In the genomic region with DNA sequence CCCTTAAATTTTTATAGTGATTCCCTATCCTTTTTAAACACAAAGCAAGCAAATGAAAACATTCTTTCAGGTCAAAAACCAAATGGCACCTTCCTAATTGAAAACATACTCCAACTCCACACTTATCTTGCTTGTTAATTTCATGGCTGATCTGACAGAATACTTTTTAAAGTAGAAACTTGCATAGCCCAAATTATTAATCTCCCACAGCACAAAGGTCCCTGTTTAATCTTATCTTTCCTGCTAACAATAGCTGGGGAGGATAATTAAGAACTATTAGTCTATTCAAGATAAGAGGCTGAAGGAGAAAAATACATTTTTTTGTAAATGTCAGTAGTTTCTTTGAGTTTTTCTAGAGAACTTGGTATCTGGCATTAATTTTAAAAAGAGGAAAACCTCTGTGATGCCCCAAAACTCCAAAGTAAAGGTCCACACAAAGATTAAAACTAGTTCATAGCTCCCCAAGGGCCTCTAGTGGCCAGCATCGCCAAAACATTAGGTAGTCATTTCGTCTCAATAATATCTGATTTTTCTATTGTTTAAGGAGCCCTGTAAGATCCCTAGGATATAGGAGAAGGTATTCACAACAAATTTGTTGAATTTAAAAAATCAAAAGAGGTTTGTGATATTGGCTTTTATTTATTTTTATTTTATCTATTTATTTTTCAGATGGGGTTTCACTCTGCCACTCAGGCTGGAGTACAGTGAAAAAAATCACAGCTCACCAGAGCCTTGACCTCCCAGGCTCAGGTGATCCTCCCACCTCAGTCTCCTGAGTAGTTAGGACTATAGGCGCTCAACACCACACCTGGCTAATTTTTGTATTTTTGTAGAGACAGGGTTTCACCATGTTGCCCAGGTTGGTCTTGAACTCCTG, we compare ENCODE assay signal across 8 cellular contexts. TPM values are rescaled to one million over a fixed set of nuclear protein-coding genes. Genes with fewer than 3 reads are reported as not detected.
DNase-seq lines count a peak whose midpoint lies in the region; ATAC-seq and TF ChIP-seq lines count a peak whose summit lies in the region.

No MANE protein-coding gene starts in this region.

- TF ChIP-seq CTCF in LNCaP clone FGC (IDR thresholded peaks at IDR 0.05; ENCODE audit: control insufficient read depth, extremely low read depth, insufficient read depth) = peak; percentile 71

- peaks cover 6% of the 10 kb centered on the region for H3K4me1 Mint-ChIP-seq in activated CD4-positive, alpha-beta T cell treated with anti-CD3 and anti-CD28 coated beads for 36 hours
- peaks cover 6 to 9% of the 10 kb centered on the region in 2 donors for H3K4me1 Mint-ChIP-seq in natural killer cell treated with Interleukin-12 subunit alpha and Interleukin-12 subunit beta and Interleukin-15 and Interleukin-18, amount 100 ng/mL, for 72 hours (ENCODE audit: low read depth in 2 of 2)

- peak; percentile 64 for ATAC-seq in activated CD4-positive, alpha-beta T cell treated with anti-CD3 and anti-CD28 coated beads for 36 hours
- ATAC-seq in natural killer cell treated with Interleukin-12 subunit alpha and Interleukin-12 subunit beta and Interleukin-15 and Interleukin-18, amount 100 ng/mL, for 72 hours = peak in 1 of 2 donors; percentile 57
- no peak for ATAC-seq in HG02938 (IDR thresholded peaks at IDR 0.05; ENCODE audit: unreplicated experiment)

- no peak overlapping the region for H3K4me3 ChIP-seq in LNCaP clone FGC (ENCODE audit: low read depth, low read length)

- DNase-seq in NCI-H2227 (lab: John Stamatoyannopoulos, UW; ENCODE audit: unreplicated experiment) (peak; percentile 14), NCI-H2227 treated with DMSO at 0.1 percent for 48 hours (lab: John Stamatoyannopoulos, UW) (no peak), LNCaP clone FGC (ENCODE audit: low read depth) (no peak), epidermal melanocyte (ENCODE audit: insufficient read length, low spot score) (peak; percentile 55), GF-D8 (lab: John Stamatoyannopoulos, UW) (no peak)
- DNase-seq in activated CD4-positive, alpha-beta T cell treated with anti-CD3 and anti-CD28 coated beads for 36 hours = peak; percentile 64
- DNase-seq in natural killer cell treated with Interleukin-12 subunit alpha and Interleukin-12 subunit beta and Interleukin-15 and Interleukin-18, amount 100 ng/mL, for 72 hours (ENCODE audit: low spot score) = no peak

- intact Hi-C loops in activated CD4-positive, alpha-beta T cell treated with anti-CD3 and anti-CD28 coated beads for 36 hours (cut with DNase I, micrococcal nuclease) = loop anchor here (1.0 to 5.0 kb wide), 5 partner anchors 156 to 626 kb away; no protein-coding TSS in a partner anchor

- H3K27ac Mint-ChIP-seq in activated CD4-positive, alpha-beta T cell treated with anti-CD3 and anti-CD28 coated beads for 36 hours = peak overlapping the region; percentile 65
- H3K27ac Mint-ChIP-seq in natural killer cell treated with Interleukin-12 subunit alpha and Interleukin-12 subunit beta and Interleukin-15 and Interleukin-18, amount 100 ng/mL, for 72 hours = peak overlapping the region; percentile 9 to 78

- POLR2A ChIA-PET in activated CD4-positive, alpha-beta T cell treated with anti-CD3 and anti-CD28 coated beads for 36 hours (lab: Charles Lee) = no interaction called here

- H3K4me3 Mint-ChIP-seq in activated CD4-positive, alpha-beta T cell treated with anti-CD3 and anti-CD28 coated beads for 36 hours = no peak overlapping the region
- no peak overlapping the region for H3K4me3 Mint-ChIP-seq in natural killer cell treated with Interleukin-12 subunit alpha and Interleukin-12 subunit beta and Interleukin-15 and Interleukin-18, amount 100 ng/mL, for 72 hours

- no peaks in the 10 kb centered on the region for H3K27me3 Mint-ChIP-seq in activated CD4-positive, alpha-beta T cell treated with anti-CD3 and anti-CD28 coated beads for 36 hours
- H3K27me3 Mint-ChIP-seq in natural killer cell treated with Interleukin-12 subunit alpha and Interleukin-12 subunit beta and Interleukin-15 and Interleukin-18, amount 100 ng/mL, for 72 hours = peaks cover 0 to 6% of the 10 kb centered on the region in 2 donors

- H3K9me3 Mint-ChIP-seq in activated CD4-positive, alpha-beta T cell treated with anti-CD3 and anti-CD28 coated beads for 36 hours (ENCODE audit: low read depth) = no peaks in the 10 kb centered on the region
- H3K9me3 Mint-ChIP-seq in natural killer cell treated with Interleukin-12 subunit alpha and Interleukin-12 subunit beta and Interleukin-15 and Interleukin-18, amount 100 ng/mL, for 72 hours = no peaks in the 10 kb centered on the region

- CTCF ChIA-PET in activated CD4-positive, alpha-beta T cell treated with anti-CD3 and anti-CD28 coated beads for 36 hours (lab: Charles Lee) = interaction anchor here (0.6 to 3.2 kb wide), 24 partner anchors 10 to 599 kb away, joined by 3 to 16 read pairs (median 4); a partner anchor contains a TSS

- H3K36me3 Mint-ChIP-seq in activated CD4-positive, alpha-beta T cell treated with anti-CD3 and anti-CD28 coated beads for 36 hours (ENCODE audit: low read depth) = no peaks in the 10 kb centered on the region
- no peaks in the 10 kb centered on the region for H3K36me3 Mint-ChIP-seq in natural killer cell treated with Interleukin-12 subunit alpha and Interleukin-12 subunit beta and Interleukin-15 and Interleukin-18, amount 100 ng/mL, for 72 hours

RNA-seq across cellular contexts. Expression of a gene that starts 14.7 kb away (rescaled TPM):
- 1 to 10 TPM; 2.5 to 2.7 TPM for total RNA-seq in activated CD4-positive, alpha-beta T cell treated with anti-CD3 and anti-CD28 coated beads for 36 hours
- total RNA-seq in natural killer cell treated with Interleukin-12 subunit alpha and Interleukin-12 subunit beta and Interleukin-15 and Interleukin-18, amount 100 ng/mL, for 72 hours = 1 to 10 TPM in 1 of 2 donors, under 1 TPM in 1; 0.48 to 1.0 TPM

RNA-seq across cellular contexts. Expression of a gene that starts 15.0 kb away (rescaled TPM):
- 10 to 100 TPM; 26.1 to 36.0 TPM for total RNA-seq in activated CD4-positive, alpha-beta T cell treated with anti-CD3 and anti-CD28 coated beads for 36 hours
- 10 to 100 TPM; 30.3 to 32.4 TPM for total RNA-seq in natural killer cell treated with Interleukin-12 subunit alpha and Interleukin-12 subunit beta and Interleukin-15 and Interleukin-18, amount 100 ng/mL, for 72 hours

RNA-seq across cellular contexts. Expression of a gene that starts 15.0 kb away (rescaled TPM):
- 10 to 100 TPM; 19.2 to 22.9 TPM for total RNA-seq in activated CD4-positive, alpha-beta T cell treated with anti-CD3 and anti-CD28 coated beads for 36 hours
- 10 to 100 TPM; 25.4 to 30.3 TPM for total RNA-seq in natural killer cell treated with Interleukin-12 subunit alpha and Interleukin-12 subunit beta and Interleukin-15 and Interleukin-18, amount 100 ng/mL, for 72 hours

RNA-seq across cellular contexts. Expression of a gene that starts 48.4 kb away (rescaled TPM):
- 100 to 1,000 TPM; 126 to 148 TPM for total RNA-seq in activated CD4-positive, alpha-beta T cell treated with anti-CD3 and anti-CD28 coated beads for 36 hours
- 100 to 1,000 TPM; 226 to 255 TPM for total RNA-seq in natural killer cell treated with Interleukin-12 subunit alpha and Interleukin-12 subunit beta and Interleukin-15 and Interleukin-18, amount 100 ng/mL, for 72 hours

RNA-seq across cellular contexts. Expression of a gene that starts 55.5 kb away (rescaled TPM):
- total RNA-seq in activated CD4-positive, alpha-beta T cell treated with anti-CD3 and anti-CD28 coated beads for 36 hours = 10 to 100 TPM; 42.9 to 51.5 TPM
- total RNA-seq in natural killer cell treated with Interleukin-12 subunit alpha and Interleukin-12 subunit beta and Interleukin-15 and Interleukin-18, amount 100 ng/mL, for 72 hours = 10 to 100 TPM; 20.4 to 40.5 TPM

Comparison
In these comparisons a context has a peak if more than half of its experiments do, and no peak if none do; other contexts are left out.
1. DNase-seq: peak in NCI-H2227 (single experiment), activated CD4-positive, alpha-beta T cell treated with anti-CD3 and anti-CD28 coated beads for 36 hours (single experiment) and epidermal melanocyte (single experiment); none in NCI-H2227 treated with DMSO at 0.1 percent for 48 hours (single experiment), LNCaP clone FGC (single experiment), natural killer cell treated with Interleukin-12 subunit alpha and Interleukin-12 subunit beta and Interleukin-15 and Interleukin-18, amount 100 ng/mL, for 72 hours (single experiment) and GF-D8 (single experiment).